15 cellular contexts compared by ENCODE assay signal in the genomic region with DNA sequence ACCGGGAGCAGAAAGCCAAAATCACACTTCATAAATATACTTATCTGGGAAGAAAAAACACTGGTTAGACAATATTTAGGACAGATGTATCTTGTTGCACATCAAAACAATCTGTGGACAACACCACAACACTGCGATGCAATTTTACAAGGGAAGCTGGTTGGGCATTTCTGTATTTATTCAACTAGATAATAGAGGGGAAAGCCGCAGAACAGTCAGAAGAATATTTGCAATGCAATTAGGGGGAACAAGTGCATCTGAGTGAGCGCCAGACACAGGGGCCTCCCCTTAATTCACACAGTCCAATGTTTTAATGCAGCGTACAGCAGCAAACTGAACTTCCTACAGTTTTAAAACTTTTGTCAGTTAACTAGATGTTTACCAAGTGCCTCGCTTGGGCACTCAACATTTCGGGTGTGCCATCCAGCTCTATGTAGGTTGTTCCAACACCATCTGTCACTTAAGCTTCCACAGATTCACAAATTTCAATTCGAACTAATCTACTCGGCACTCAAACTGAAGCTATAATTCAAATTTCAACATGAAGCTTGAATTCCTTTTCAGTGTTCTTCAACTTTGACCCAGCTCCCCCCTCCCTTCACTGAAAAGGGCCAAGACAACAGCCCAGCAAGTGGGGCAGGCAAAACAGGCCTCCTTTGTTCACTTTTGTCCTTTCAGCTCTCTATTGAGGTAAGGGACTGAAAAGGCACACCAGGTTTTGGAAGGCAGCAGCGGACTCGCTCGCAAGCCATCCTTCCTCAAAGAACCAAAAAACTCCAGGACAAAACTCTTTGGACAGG. TPM values are rescaled to one million over a fixed set of nuclear protein-coding genes. Genes with fewer than 3 reads are reported as not detected.
DNase-seq lines count a peak whose midpoint lies in the region; ATAC-seq and TF ChIP-seq lines count a peak whose summit lies in the region.
"Had no signal": no experiment of that assay in that cellular context is flagged by ENCODE, and none has a peak within 500 bp of the region (broad histone marks: within the 10 kb centered on the region; RNA-seq: fewer than 3 reads in every experiment).

No MANE protein-coding gene starts in this region.

- H3K4me3 ChIP-seq in A673 (ENCODE audit: low read depth, low read length, poor library complexity, severe bottlenecking) (peak overlapping the region; percentile 16), GM23338 (no peak overlapping the region), ectodermal cell (ENCODE audit: insufficient read depth, low read depth, low read length) (peak overlapping the region; percentile 1)
- H3K4me3 ChIP-seq: SJCRH30, upper lobe of left lung had no signal

- H3K4me1 ChIP-seq in A673 (ENCODE audit: insufficient read depth, low read length, poor library complexity, severe bottlenecking) (peaks cover 35% of the 10 kb centered on the region), GM23338 (ENCODE audit: insufficient read depth) (peaks cover 14% of the 10 kb centered on the region), ectodermal cell (ENCODE audit: control insufficient read depth, insufficient read depth, low read length) (peaks cover 20% of the 10 kb centered on the region)
- H3K4me1 ChIP-seq: SJCRH30, upper lobe of left lung had no signal

- no peaks in the 10 kb centered on the region for H3K9me3 Mint-ChIP-seq in GM23338
- no peaks in the 10 kb centered on the region for H3K9me3 Mint-ChIP-seq in naive thymus-derived CD8-positive, alpha-beta T cell
- H3K9me3 Mint-ChIP-seq: naive B cell had no signal

- intact Hi-C loops in A673 (cut with micrococcal nuclease; ENCODE audit: unreplicated experiment) = no loop called here

- no peak overlapping the region for H3K4me2 ChIP-seq in GM23338

- no peak overlapping the region for H3K4me3 Mint-ChIP-seq in GM23338
- no peak overlapping the region for H3K4me3 Mint-ChIP-seq in naive thymus-derived CD8-positive, alpha-beta T cell

- H2AFZ ChIP-seq in GM23338 = no peak overlapping the region

- CTCF ChIA-PET in A673 (lab: Charles Lee) = no interaction called here

- H3F3A ChIP-seq in GM23338 (replicated peaks; ENCODE audit: low read depth) = no peaks in the 10 kb centered on the region

- no peaks in the 10 kb centered on the region for H3K9me2 ChIP-seq in GM23338 (ENCODE audit: insufficient read depth)

- peaks cover 10% of the 10 kb centered on the region for H4K20me1 ChIP-seq in GM23338 (replicated peaks; ENCODE audit: insufficient read depth)

- no TSS peak for BruUV-seq in A673 (replicated peaks; lab: Mats Ljungman, UMichigan)

- H3K36me3 ChIP-seq in A673 (ENCODE audit: insufficient read depth, low read length, poor library complexity, severe bottlenecking) (no peaks in the 10 kb centered on the region), GM23338 (ENCODE audit: insufficient read depth) (no peaks in the 10 kb centered on the region), ectodermal cell (ENCODE audit: control insufficient read depth, insufficient read depth, low read length) (no peaks in the 10 kb centered on the region)
- H3K36me3 ChIP-seq: SJCRH30, upper lobe of left lung had no signal

- H3K27ac Mint-ChIP-seq in GM23338 = peak overlapping the region; percentile 60
- H3K27ac Mint-ChIP-seq in naive thymus-derived CD8-positive, alpha-beta T cell = no peak overlapping the region
- H3K27ac Mint-ChIP-seq: naive B cell had no signal

- DNase-seq in A673 (ENCODE audit: low spot score) (peak; percentile 37), GM23338 (ENCODE audit: low spot score) (peak; percentile 52), NCI-H2227 (lab: John Stamatoyannopoulos, UW; ENCODE audit: unreplicated experiment) (peak; percentile 66), H4 (ENCODE audit: low spot score) (no peak)
- DNase-seq in naive thymus-derived CD8-positive, alpha-beta T cell = no peak
- DNase-seq: activated T-cell treated with anti-CD3 and anti-CD28 coated beads, Interleukin-2, amount 50 U/mL, for 48 hours; islet precursor cell; naive B cell; NCI-H226; SJCRH30; small intestine; upper lobe of left lung had no signal

- H3K9me3 ChIP-seq in A673 (ENCODE audit: low read depth, low read length, poor library complexity, severe bottlenecking) = no peaks in the 10 kb centered on the region
- no peaks in the 10 kb centered on the region for H3K9me3 ChIP-seq in ectodermal cell (ENCODE audit: control insufficient read depth, low read length)
- H3K9me3 ChIP-seq: SJCRH30, upper lobe of left lung had no signal

- POLR2A ChIA-PET in A673 (lab: Charles Lee; ENCODE audit: low non-redundant PET) = no interaction called here
- POLR2A ChIA-PET in naive thymus-derived CD8-positive, alpha-beta T cell (lab: Charles Lee) = no interaction called here

- H3K27me3 ChIP-seq in A673 (replicated peaks; ENCODE audit: insufficient read depth, low read depth, low read length, poor library complexity) (no peaks in the 10 kb centered on the region), GM23338 (ENCODE audit: insufficient read depth) (peaks cover 11% of the 10 kb centered on the region), ectodermal cell (ENCODE audit: control insufficient read depth, insufficient read depth, low read length, poor library complexity, severe bottlenecking) (peaks cover 4% of the 10 kb centered on the region)
- H3K27me3 ChIP-seq: SJCRH30, upper lobe of left lung had no signal

- WGBS in ectodermal cell, 2 experiments = 41 to 47% methylated on average over 11 to 12 of the region's 12 CpGs

- H3K4me1 Mint-ChIP-seq in GM23338 = peaks cover 14% of the 10 kb centered on the region
- H3K4me1 Mint-ChIP-seq in naive thymus-derived CD8-positive, alpha-beta T cell = peaks cover 10 to 51% (median 27%) of the 10 kb centered on the region in 4 donors

- peak; percentile 92 for ATAC-seq in GM23338
- no peak for ATAC-seq in GM18498 (IDR thresholded peaks at IDR 0.05; ENCODE audit: unreplicated experiment)
- no peak for ATAC-seq in naive thymus-derived CD8-positive, alpha-beta T cell
- ATAC-seq in HG02798 (IDR thresholded peaks at IDR 0.05; ENCODE audit: poor library complexity, unreplicated experiment) = no peak

- no peaks in the 10 kb centered on the region for H3K79me2 ChIP-seq in GM23338 (replicated peaks; ENCODE audit: insufficient read depth)

- H3K27me3 Mint-ChIP-seq in GM23338 (ENCODE audit: insufficient read depth, low read depth, poor library complexity) = peaks cover 7% of the 10 kb centered on the region
- peaks cover 0 to 24% (median 0%) of the 10 kb centered on the region in 5 donors for H3K27me3 Mint-ChIP-seq in naive thymus-derived CD8-positive, alpha-beta T cell

- H3K27ac ChIP-seq in A673 (ENCODE audit: low read depth, low read length, poor library complexity, severe bottlenecking) (peak overlapping the region; percentile 79), GM23338 (ENCODE audit: low read depth) (no peak overlapping the region), ectodermal cell (ENCODE audit: insufficient read depth, low read depth, low read length, poor library complexity, severe bottlenecking) (peak overlapping the region; percentile 84)
- H3K27ac ChIP-seq: SJCRH30, upper lobe of left lung had no signal

- TF ChIP-seq CTCF in A673 (conservative IDR thresholded peaks at IDR 0.05; ENCODE audit: low read depth, low read length) (no peak), GM23338 (conservative IDR thresholded peaks at IDR 0.05; ENCODE audit: low read depth in 2 of 2) (no peak)

- H3K36me3 Mint-ChIP-seq in GM23338 (ENCODE audit: low read depth) = no peaks in the 10 kb centered on the region
- H3K36me3 Mint-ChIP-seq in naive thymus-derived CD8-positive, alpha-beta T cell = peaks cover 0 to 4% (median 1%) of the 10 kb centered on the region in 3 donors
- H3K36me3 Mint-ChIP-seq: naive B cell had no signal

TF ChIP-seq in GM23338, 12 proteins besides CTCF, POLR2A, EP300 and RAD21:
- TF ChIP-seq NANOG (IDR thresholded peaks at IDR 0.05; ENCODE audit: borderline replicate concordance) (no peak), STAT1 (IDR thresholded peaks at IDR 0.05; ENCODE audit: unreplicated experiment) (no peak), ZNF114 (CRISPR knock-in tag; IDR thresholded peaks at IDR 0.05) (no peak), JUNB (IDR thresholded peaks at IDR 0.05; ENCODE audit: unreplicated experiment) (no peak), CREB1 (CRISPR knock-in tag; IDR thresholded peaks at IDR 0.05; ENCODE audit: low read depth) (no peak)
TF ChIP-seq in GM23338: peak in this region for 0.

RNA-seq across cellular contexts. Expression of a gene that starts 7.3 kb away (rescaled TPM):
- total RNA-seq in A673 (2021) = 43.4 and 45.7 TPM in 2 replicates
- total RNA-seq in GM23338 (2014; rRNA removed; shearing (Covaris generic)) = 3.5 and 6.8 TPM in 2 replicates
- polyA plus RNA-seq in GM23338 (2016; fragmentation: Nextera tagmentation; extraction: Ambion mirVana) = 2.5 and 2.7 TPM in 2 replicates
- polyA plus RNA-seq in ectodermal cell (2013, experiment 1 of 4) = 82.8 TPM
- 109 TPM for polyA plus RNA-seq in ectodermal cell (2013, experiment 2 of 4)
- polyA plus RNA-seq in ectodermal cell (2013, experiment 3 of 4) = 81.8 TPM
- polyA plus RNA-seq in ectodermal cell (2013, experiment 4 of 4) = 89.0 TPM
- total RNA-seq in naive thymus-derived CD8-positive, alpha-beta T cell = 10 to 100 TPM; 42.9 to 46.6 TPM
- polyA plus RNA-seq in naive thymus-derived CD8-positive, alpha-beta T cell = 10 to 100 TPM; 11.1 to 18.2 (median 13.7) TPM
- total RNA-seq in H4 (2014; rRNA removed; shearing (Covaris generic)) = 2.4 and 2.5 TPM in 2 replicates

Comparison
In these comparisons a context has a peak if more than half of its experiments do, and no peak if none do; other contexts are left out.
1. DNase-seq: peak in A673 (single experiment), GM23338 (single experiment) and NCI-H2227 (single experiment); none in naive thymus-derived CD8-positive, alpha-beta T cell (0 of 10) and H4 (single experiment).